ENCODE assay signal across 8 cellular contexts in the genomic region with DNA sequence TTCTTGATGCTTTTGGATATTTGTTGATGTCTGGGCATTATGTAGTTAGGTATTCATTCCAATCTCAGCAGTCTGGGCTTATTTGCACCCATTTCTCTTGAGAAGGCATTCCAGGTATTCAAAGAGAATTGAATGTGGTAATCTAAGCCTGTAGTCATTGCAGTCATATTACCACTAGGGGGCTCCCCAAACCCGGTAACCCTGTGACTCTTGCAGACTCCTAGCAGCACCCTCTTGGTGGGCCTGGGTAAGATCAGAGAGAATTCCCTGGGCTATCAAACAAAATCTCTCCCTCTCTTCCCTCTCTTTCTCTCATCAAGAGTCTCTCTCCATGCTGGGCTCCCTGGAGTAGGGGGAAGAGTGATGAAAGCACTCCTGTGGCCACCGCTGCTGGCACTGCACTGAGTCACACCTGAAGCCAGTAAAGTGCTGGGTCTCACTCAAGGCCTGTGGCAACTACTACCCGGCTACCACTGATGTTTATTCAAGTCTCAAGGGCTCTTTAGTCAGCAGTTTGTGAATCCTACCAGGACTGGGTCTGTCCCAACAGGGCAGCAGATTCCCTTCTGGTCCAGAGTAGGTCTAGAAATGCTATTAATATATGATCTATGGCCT.
DNase-seq lines count a peak whose midpoint lies in the region; ATAC-seq and TF ChIP-seq lines count a peak whose summit lies in the region.

No MANE protein-coding gene starts in this region.

- no peak overlapping the region for H3K27ac ChIP-seq in Karpas-422 (ENCODE audit: low read length)
- no peak overlapping the region for H3K27ac ChIP-seq in esophagus squamous epithelium
- H3K27ac ChIP-seq in prostate gland: no peak overlapping the region
- no peak overlapping the region for H3K27ac ChIP-seq in suprapubic skin

- TF ChIP-seq EP300 in suprapubic skin (IDR thresholded peaks at IDR 0.05): no peak

- ATAC-seq in GM19023 (IDR thresholded peaks at IDR 0.05; ENCODE audit: unreplicated experiment): peak; percentile 83

- intact Hi-C loops in esophagus squamous epithelium (cut with DNase I): no loop called here
- intact Hi-C loops in prostate gland (cut with DNase I): loop anchor here (5.0 kb wide), 1 partner anchor 317 kb away; no protein-coding TSS in a partner anchor

- WGBS in esophagus squamous epithelium, 2 donors: 0 to 21% methylated on average over 1 to 3 of the region's 3 CpGs
- 43% methylated on average over 3 of the region's 3 CpGs for WGBS in prostate gland
- whole genome bisulfite sequencing in suprapubic skin: 20% methylated on average over 3 of the region's 3 CpGs

- DNase-seq in DMS114 treated with DMSO at 0.1 percent for 48 hours (lab: John Stamatoyannopoulos, UW; ENCODE audit: unreplicated experiment): peak; percentile 2
- DNase-seq in Karpas-422: peak; percentile 84
- peak; percentile 22 for DNase-seq in SW480 (ENCODE audit: low spot score)
- DNase-seq in esophagus squamous epithelium (lab: John Stamatoyannopoulos, UW): no peak
- DNase-seq in prostate gland (ENCODE audit: low spot score): peak; percentile 19
- no peak for DNase-seq in ureter (ENCODE audit: low spot score)
- DNase-seq in suprapubic skin (ENCODE audit: low spot score in 2 of 2): no peak

- no peak overlapping the region for H3K4me3 ChIP-seq in Karpas-422 (ENCODE audit: low read length)
- H3K4me3 ChIP-seq in esophagus squamous epithelium: no peak overlapping the region
- H3K4me3 ChIP-seq in prostate gland: no peak overlapping the region
- H3K4me3 ChIP-seq in suprapubic skin: no peak overlapping the region

- TF ChIP-seq CTCF in esophagus squamous epithelium (IDR thresholded peaks at IDR 0.05): peak; percentile 20 to 57 (median 30)
- TF ChIP-seq CTCF in prostate gland (IDR thresholded peaks at IDR 0.05): peak in 3 of 4 experiments; percentile 18 to 34 (median 28)
- TF ChIP-seq CTCF in suprapubic skin (IDR thresholded peaks at IDR 0.05): peak in 1 of 2 donors; percentile 28

- no peaks in the 10 kb centered on the region for H3K27me3 ChIP-seq in Karpas-422 (ENCODE audit: low read length)
- H3K27me3 ChIP-seq in esophagus squamous epithelium: no peaks in the 10 kb centered on the region
- no peaks in the 10 kb centered on the region for H3K27me3 ChIP-seq in prostate gland (replicated peaks; ENCODE audit: insufficient read depth)
- no peaks in the 10 kb centered on the region for H3K27me3 ChIP-seq in suprapubic skin

- H3K4me2 ChIP-seq in Karpas-422 (ENCODE audit: low read depth, low read length, poor library complexity, severe bottlenecking): no peak overlapping the region

- H3K79me2 ChIP-seq in Karpas-422 (ENCODE audit: low read length): no peaks in the 10 kb centered on the region

- H3K9me3 ChIP-seq in Karpas-422 (ENCODE audit: low read length): no peaks in the 10 kb centered on the region
- H3K9me3 ChIP-seq in esophagus squamous epithelium: no peaks in the 10 kb centered on the region
- no peaks in the 10 kb centered on the region for H3K9me3 ChIP-seq in prostate gland
- H3K9me3 ChIP-seq in suprapubic skin: no peaks in the 10 kb centered on the region

- H3K9me2 ChIP-seq in Karpas-422 (replicated peaks; ENCODE audit: insufficient read depth, low read length): no peaks in the 10 kb centered on the region

- no peak overlapping the region for H3K9ac ChIP-seq in Karpas-422 (ENCODE audit: low read length)

- H2AFZ ChIP-seq in Karpas-422 (ENCODE audit: low read length): no peak overlapping the region

- H3K4me1 ChIP-seq in Karpas-422 (ENCODE audit: low read length): no peaks in the 10 kb centered on the region
- H3K4me1 ChIP-seq in esophagus squamous epithelium: no peaks in the 10 kb centered on the region
- no peaks in the 10 kb centered on the region for H3K4me1 ChIP-seq in prostate gland (replicated peaks)
- no peaks in the 10 kb centered on the region for H3K4me1 ChIP-seq in suprapubic skin

- H3K36me3 ChIP-seq in Karpas-422 (ENCODE audit: insufficient read depth, low read length): no peaks in the 10 kb centered on the region
- no peaks in the 10 kb centered on the region for H3K36me3 ChIP-seq in esophagus squamous epithelium
- H3K36me3 ChIP-seq in prostate gland: no peaks in the 10 kb centered on the region
- H3K36me3 ChIP-seq in suprapubic skin: no peaks in the 10 kb centered on the region

- no peaks in the 10 kb centered on the region for H4K20me1 ChIP-seq in Karpas-422 (ENCODE audit: insufficient read depth, low read depth, low read length)

- TF ChIP-seq POLR2A in esophagus squamous epithelium (IDR thresholded peaks at IDR 0.05) (no peak), prostate gland (IDR thresholded peaks at IDR 0.05) (no peak), suprapubic skin (IDR thresholded peaks at IDR 0.05) (no peak)

Comparison
In these comparisons a context has a peak if more than half of its experiments do, and no peak if none do; other contexts are left out.
1. DNase-seq: peak in DMS114 treated with DMSO at 0.1 percent for 48 hours (single experiment), Karpas-422 (single experiment), SW480 (single experiment) and prostate gland (single experiment); none in esophagus squamous epithelium (single experiment), ureter (single experiment) and suprapubic skin (0 of 2).